Comparison of ENCODE assay signal across 19 cellular contexts in genomic region chr6:72466971-72467566, GRCh38.
DNase-seq lines count a peak whose midpoint lies in the region; ATAC-seq and TF ChIP-seq lines count a peak whose summit lies in the region.
"Had no signal": no experiment of that assay in that cellular context is flagged by ENCODE, and none has a peak within 500 bp of the region (broad histone marks: within the 10 kb centered on the region; RNA-seq: fewer than 3 reads in every experiment).

No MANE protein-coding gene starts in this region.

- H3K36me3 Mint-ChIP-seq in WTC11 = peaks cover 20% of the 10 kb centered on the region
- H3K36me3 Mint-ChIP-seq: activated naive CD8-positive, alpha-beta T cell treated with anti-CD3 and anti-CD28 coated beads, Interleukin-2, amount 10 ng/mL, durations not matched to agents 7 days and 5 days had no signal

- CTCF ChIA-PET in WTC11 (lab: Charles Lee) = interaction anchor here (0.5 to 1.2 kb wide), 2 partner anchors 27 to 55 kb away, joined by 3 to 5 read pairs; no protein-coding TSS in a partner anchor

- no peak overlapping the region for H3K4me3 Mint-ChIP-seq in WTC11
- H3K4me3 Mint-ChIP-seq: activated naive CD8-positive, alpha-beta T cell treated with anti-CD3 and anti-CD28 coated beads, Interleukin-2, amount 10 ng/mL, durations not matched to agents 7 days and 5 days; neural crest cell had no signal

- no peak for TF ChIP-seq CTCF in WTC11 (IDR thresholded peaks at IDR 0.05)

- peak; percentile 16 to 67 (median 57) for DNase-seq in NCI-H1417 (lab: John Stamatoyannopoulos, UW)
- no peak for DNase-seq in NCI-H1417 treated with DMSO at 0.1 percent for 48 hours (lab: John Stamatoyannopoulos, UW)
- peak; percentile 31 to 80 for DNase-seq in NCI-H2081 (lab: John Stamatoyannopoulos, UW)
- no peak for DNase-seq in WTC11 (ENCODE audit: low spot score)
- DNase-seq in putamen (ENCODE audit: low spot score) = peak; percentile 36
- no peak for DNase-seq in NCI-H524 (lab: John Stamatoyannopoulos, UW)
- DNase-seq: activated naive CD8-positive, alpha-beta T cell treated with anti-CD3 and anti-CD28 coated beads, Interleukin-2, amount 10 ng/mL, durations not matched to agents 7 days and 5 days; EL; esophagus squamous epithelium; heart right ventricle; Karpas-422; NCI-H1694; retina; stimulated activated naive CD4-positive, alpha-beta T cell treated with Interleukin-2 at 50 U/mL for 16 hours; upper lobe of left lung; WERI-Rb-1 had no signal

- ATAC-seq in WTC11 = no peak
- ATAC-seq in HG02870 (IDR thresholded peaks at IDR 0.05; ENCODE audit: unreplicated experiment) = no peak
- no peak for ATAC-seq in HG03378 (IDR thresholded peaks at IDR 0.05; ENCODE audit: unreplicated experiment)
- ATAC-seq: heart right ventricle had no signal

- H3K27ac Mint-ChIP-seq in WTC11 = no peak overlapping the region
- H3K27ac Mint-ChIP-seq: activated naive CD8-positive, alpha-beta T cell treated with anti-CD3 and anti-CD28 coated beads, Interleukin-2, amount 10 ng/mL, durations not matched to agents 7 days and 5 days had no signal

- POLR2A ChIA-PET in WTC11 (lab: Charles Lee) = no interaction called here

- no peaks in the 10 kb centered on the region for H3K27me3 Mint-ChIP-seq in WTC11 (ENCODE audit: low read depth)

- 0 out of 2 replicates have a peak, but pooled peaks cover 2% of the 10 kb centered on the region for H3K4me1 Mint-ChIP-seq in WTC11
- H3K4me1 Mint-ChIP-seq: activated naive CD8-positive, alpha-beta T cell treated with anti-CD3 and anti-CD28 coated beads, Interleukin-2, amount 10 ng/mL, durations not matched to agents 7 days and 5 days; neural crest cell had no signal

- H3K9me3 Mint-ChIP-seq in WTC11 = peaks cover 25% of the 10 kb centered on the region
- H3K9me3 Mint-ChIP-seq: activated naive CD8-positive, alpha-beta T cell treated with anti-CD3 and anti-CD28 coated beads, Interleukin-2, amount 10 ng/mL, durations not matched to agents 7 days and 5 days; neural crest cell had no signal

TF ChIP-seq in WTC11, 78 proteins besides CTCF, POLR2A, EP300 and RAD21:
- TF ChIP-seq AFF4 (CRISPR knock-in tag; IDR thresholded peaks at IDR 0.05; ENCODE audit: borderline replicate concordance) (no peak), RORB (CRISPR knock-in tag; IDR thresholded peaks at IDR 0.05) (0 out of 2 replicates have a peak, but pooled peaks have one; percentile 37), OVOL2 (CRISPR knock-in tag; IDR thresholded peaks at IDR 0.05; ENCODE audit: borderline replicate concordance) (no peak), ZNF263 (CRISPR knock-in tag; IDR thresholded peaks at IDR 0.05; ENCODE audit: low read depth) (no peak)
- TF ChIP-seq, protein P1, sequence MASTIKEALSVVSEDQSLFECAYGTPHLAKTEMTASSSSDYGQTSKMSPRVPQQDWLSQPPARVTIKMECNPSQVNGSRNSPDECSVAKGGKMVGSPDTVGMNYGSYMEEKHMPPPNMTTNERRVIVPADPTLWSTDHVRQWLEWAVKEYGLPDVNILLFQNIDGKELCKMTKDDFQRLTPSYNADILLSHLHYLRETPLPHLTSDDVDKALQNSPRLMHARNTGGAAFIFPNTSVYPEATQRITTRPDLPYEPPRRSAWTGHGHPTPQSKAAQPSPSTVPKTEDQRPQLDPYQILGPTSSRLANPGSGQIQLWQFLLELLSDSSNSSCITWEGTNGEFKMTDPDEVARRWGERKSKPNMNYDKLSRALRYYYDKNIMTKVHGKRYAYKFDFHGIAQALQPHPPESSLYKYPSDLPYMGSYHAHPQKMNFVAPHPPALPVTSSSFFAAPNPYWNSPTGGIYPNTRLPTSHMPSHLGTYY (CRISPR knock-in tag; IDR thresholded peaks at IDR 0.05) = no peak

Comparison
In these comparisons a context has a peak if more than half of its experiments do, and no peak if none do; other contexts are left out.
1. DNase-seq: peak in NCI-H1417 (3 of 3), NCI-H2081 (2 of 2) and putamen (single experiment); none in NCI-H1417 treated with DMSO at 0.1 percent for 48 hours (single experiment), WTC11 (single experiment) and NCI-H524 (0 of 2).